In genomic region chr5:159825551-159826051, GRCh38 we compare ENCODE assay signal across 13 cellular contexts.
DNase-seq lines count a peak whose midpoint lies in the region; ATAC-seq and TF ChIP-seq lines count a peak whose summit lies in the region.
"Had no signal": no experiment of that assay in that cellular context is flagged by ENCODE, and none has a peak within 500 bp of the region (broad histone marks: within the 10 kb centered on the region; RNA-seq: fewer than 3 reads in every experiment).

No MANE protein-coding gene starts in this region.

- TF ChIP-seq CTCF in IMR-90 (conservative IDR thresholded peaks at IDR 0.05; ENCODE audit: low read depth, low read length) = no peak
- TF ChIP-seq CTCF in epithelial cell of esophagus (IDR thresholded peaks at IDR 0.05; ENCODE audit: insufficient read depth, low read depth, low read length, missing control alignments) = no peak

- H2AFZ ChIP-seq in IMR-90 (replicated peaks; ENCODE audit: low read length, poor library complexity) = peak overlapping the region; percentile 35

- DNase-seq in ELR (ENCODE audit: low read depth) (peak; percentile 8), IMR-90 (no peak), epithelial cell of esophagus (ENCODE audit: low read depth) (peak; percentile 10), sciatic nerve (ENCODE audit: low spot score) (no peak), NK-92 (lab: John Stamatoyannopoulos, UW; ENCODE audit: unreplicated experiment) (no peak), SKM-1 treated with dmso at 0.1 percent for 144 hours (lab: John Stamatoyannopoulos, UW; ENCODE audit: unreplicated experiment) (no peak), posterior cingulate gyrus (no peak)
- DNase-seq in stimulated activated CD4-positive, alpha-beta T cell treated with anti-CD3 and anti-CD28 coated beads, Interleukin-2, amount 100 ng/mL, for 48 hours = no peak
- DNase-seq: activated CD4-positive, alpha-beta T cell treated with anti-CD3 and anti-CD28 coated beads for 4 hours; CD4-positive, alpha-beta memory T cell; immature natural killer cell; natural killer cell; NCI-H526 treated with DMSO at 0.1 percent for 48 hours had no signal

- no peak overlapping the region; the same call in 1 of the 2 replicates for H2BK20ac ChIP-seq in IMR-90 (ENCODE audit: low read depth, low read length)

- CTCF ChIA-PET in IMR-90 (lab: Yijun Ruan, JAX) = interaction anchor here (0.6 kb wide), 1 partner anchor 522 kb away, joined by 4 read pairs; no protein-coding TSS in a partner anchor

- H3K4me2 ChIP-seq in IMR-90 (ENCODE audit: low read depth, low read length) = no peak overlapping the region

- H3K4me3 ChIP-seq in IMR-90 (ENCODE audit: insufficient read depth, low read depth, low read length) = no peak overlapping the region
- H3K4me3 ChIP-seq in epithelial cell of esophagus (ENCODE audit: low read length) = no peak overlapping the region

- H3K14ac ChIP-seq in IMR-90 (replicated peaks; ENCODE audit: low read depth, low read length) = 0 out of 2 replicates have a peak overlapping the region, but pooled peaks have one; percentile 54

- H4K8ac ChIP-seq in IMR-90 (ENCODE audit: low read depth in 2 of 2, low read length in 2 of 2) = peak overlapping the region in 1 of 2 experiments; percentile 17; a peak in 1 of 4 replicates

- ATAC-seq in IMR-90 (ENCODE audit: low read depth) (no peak), sciatic nerve (peak; percentile 85)
- ATAC-seq: natural killer cell had no signal

- peaks cover 10% of the 10 kb centered on the region for H3K9me1 ChIP-seq in IMR-90 (ENCODE audit: insufficient read depth, low read length)

- no CpG with 5 or more reads among the region's 3 CpGs for WGBS in IMR-90 (ENCODE audit: extremely low coverage in 2 of 2, insufficient read length in 1 of 2), 2 experiments

- POLR2A ChIA-PET in IMR-90 (lab: Charles Lee; ENCODE audit: unreplicated experiment) = no interaction called here

- 0 out of 2 replicates have a peak overlapping the region, but pooled peaks have one; percentile 39 for H2AK5ac ChIP-seq in IMR-90 (ENCODE audit: low read depth, low read length)

- no peaks in the 10 kb centered on the region for H3K9me3 ChIP-seq in IMR-90 (ENCODE audit: control insufficient read depth, insufficient read depth, low read length)

- H3K4ac ChIP-seq in IMR-90 (ENCODE audit: low read depth, low read length) = peak overlapping the region; percentile 56

- no TSS peak for BruUV-seq in IMR-90 (replicated peaks; lab: Mats Ljungman, UMichigan)

- in situ Hi-C loops in IMR-90 (cut with MboI; ENCODE audit: low sequenced_read_pairs) = no loop called here

- no peak overlapping the region for H4K5ac ChIP-seq in IMR-90 (ENCODE audit: low read depth, low read length)

- no peak overlapping the region for H3K9ac ChIP-seq in IMR-90 (ENCODE audit: low read depth, low read length)

- H2AK9ac ChIP-seq in IMR-90 (replicated peaks; ENCODE audit: low read depth, low read length, poor library complexity) = peak overlapping the region; percentile 26

- intact Hi-C loops in IMR-90 (cut with micrococcal nuclease) = no loop called here
- intact Hi-C loops in sciatic nerve (cut with DNase I) = no loop called here
- intact Hi-C loops in posterior cingulate gyrus (cut with DNase I) = no loop called here

- H3K79me1 ChIP-seq in IMR-90 (ENCODE audit: low read depth in 1 of 2, low read length in 2 of 2) = no peaks in the 10 kb centered on the region

- TF ChIP-seq RAD21 in IMR-90 (IDR thresholded peaks at IDR 0.05; ENCODE audit: low read length) = no peak

- H2BK5ac ChIP-seq in IMR-90 (ENCODE audit: low read depth, low read length, poor library complexity, severe bottlenecking) = no peak overlapping the region

- TF ChIP-seq POLR2A in IMR-90 (IDR thresholded peaks at IDR 0.05; ENCODE audit: low read depth, low read length) = no peak

- H3K36me3 ChIP-seq in IMR-90 (ENCODE audit: control insufficient read depth, insufficient read depth, low read length) = no peaks in the 10 kb centered on the region

- H4K20me1 ChIP-seq in IMR-90 (ENCODE audit: insufficient read depth, low read length) = no peaks in the 10 kb centered on the region

- 0 out of 2 replicates have a peak, but pooled peaks cover 2% of the 10 kb centered on the region for H3K27me3 ChIP-seq in IMR-90 (ENCODE audit: control insufficient read depth, insufficient read depth, low read length)

- peak overlapping the region; percentile 51; the same call in 1 of the 2 replicates for H2BK120ac ChIP-seq in IMR-90 (ENCODE audit: low read depth, low read length)

- H3K23ac ChIP-seq in IMR-90 (ENCODE audit: low read depth, low read length) = no peak overlapping the region; the same call in 1 of the 2 replicates

- H2BK15ac ChIP-seq in IMR-90 (ENCODE audit: low read depth, low read length) = no peak overlapping the region

- H3K18ac ChIP-seq in IMR-90 (ENCODE audit: low read depth, low read length) = no peak overlapping the region

- H4K91ac ChIP-seq in IMR-90 (ENCODE audit: insufficient read depth, low read depth, low read length) = peak overlapping the region; percentile 42

- no peak overlapping the region for H3K56ac ChIP-seq in IMR-90 (ENCODE audit: extremely low read depth, insufficient read depth, low read length)

- dilution Hi-C loops in IMR-90 (cut with HindIII; ENCODE audit: low sequenced_read_pairs, unreplicated experiment) = no loop called here

- no peak overlapping the region for H3K27ac ChIP-seq in IMR-90 (ENCODE audit: insufficient read depth, low read length)

- peaks cover 6% of the 10 kb centered on the region for H3K4me1 ChIP-seq in IMR-90 (ENCODE audit: control insufficient read depth, insufficient read depth, low read length)

TF ChIP-seq in IMR-90, 13 proteins besides CTCF, POLR2A, EP300 and RAD21:
- TF ChIP-seq BHLHE40 (IDR thresholded peaks at IDR 0.05; ENCODE audit: low read depth, low read length) (no peak), CHD1 (IDR thresholded peaks at IDR 0.05; ENCODE audit: low read depth, low read length) (no peak), RCOR1 (IDR thresholded peaks at IDR 0.05; ENCODE audit: insufficient replicate concordance, low read length) (no peak), MAFK (IDR thresholded peaks at IDR 0.05; ENCODE audit: low read depth, low read length) (no peak), MAZ (IDR thresholded peaks at IDR 0.05; ENCODE audit: borderline replicate concordance, low read depth, low read length) (no peak), SMC3 (IDR thresholded peaks at IDR 0.05; ENCODE audit: low read depth, low read length) (no peak), USF2 (IDR thresholded peaks at IDR 0.05; ENCODE audit: low read depth, low read length) (no peak), NFE2L2 (IDR thresholded peaks at IDR 0.05; ENCODE audit: low read depth, low read length) (no peak), CEBPB (IDR thresholded peaks at IDR 0.05; ENCODE audit: low read depth, low read length) (no peak), RFX5 (IDR thresholded peaks at IDR 0.05; ENCODE audit: low read depth, low read length) (no peak), ELK1 (IDR thresholded peaks at IDR 0.05; ENCODE audit: borderline replicate concordance, low read depth, low read length) (no peak), FOS (IDR thresholded peaks at IDR 0.05; ENCODE audit: low read depth, low read length) (no peak), MXI1 (IDR thresholded peaks at IDR 0.05; ENCODE audit: borderline replicate concordance, low read depth, low read length) (no peak)

Comparison
In these comparisons a context has a peak if more than half of its experiments do, and no peak if none do; other contexts are left out.
1. DNase-seq: peak in ELR (single experiment) and epithelial cell of esophagus (single experiment); none in IMR-90 (single experiment), sciatic nerve (single experiment), NK-92 (single experiment), stimulated activated CD4-positive, alpha-beta T cell treated with anti-CD3 and anti-CD28 coated beads, Interleukin-2, amount 100 ng/mL, for 48 hours (0 of 2), SKM-1 treated with dmso at 0.1 percent for 144 hours (single experiment) and posterior cingulate gyrus (0 of 10).